In the genomic region with DNA sequence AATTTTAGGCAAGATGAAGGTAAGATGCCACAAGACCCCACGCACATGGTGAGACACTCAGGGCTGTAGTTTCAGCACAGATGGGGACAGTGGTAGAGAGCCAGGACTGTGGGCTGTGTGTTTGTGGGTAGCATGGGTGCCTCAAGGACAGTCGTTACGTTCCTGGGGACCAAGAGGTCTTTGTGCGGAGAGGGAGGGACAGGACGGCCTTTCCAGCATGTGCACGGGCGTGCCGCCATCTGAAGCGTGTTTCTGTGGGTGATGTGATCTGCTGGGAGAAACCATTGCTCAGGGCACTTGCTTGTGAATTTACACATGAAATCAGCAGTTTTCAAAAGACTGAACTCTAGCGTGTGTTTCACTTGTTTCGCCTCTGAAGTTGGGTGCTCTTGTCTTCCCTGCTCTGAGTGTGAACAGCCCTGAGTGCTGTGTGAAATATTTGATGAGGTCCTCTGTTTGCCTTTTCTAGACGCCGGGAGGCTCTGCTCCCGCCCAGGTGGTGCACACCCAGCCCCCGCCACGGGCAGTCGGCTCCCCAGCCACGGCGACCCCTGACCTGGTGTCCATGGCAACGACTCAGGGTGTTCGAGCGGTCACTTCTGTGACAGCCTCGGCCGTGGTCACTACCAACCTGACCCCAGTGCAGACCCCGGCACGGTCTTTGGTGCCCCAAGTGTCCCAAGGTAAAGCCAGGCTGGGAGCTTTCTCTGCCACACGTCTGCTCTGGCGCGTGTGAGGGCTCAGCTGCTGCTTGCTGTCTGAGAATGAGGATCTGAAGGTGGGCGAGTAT, we compare ENCODE assay signal across 13 cellular contexts.
"Had no signal": no experiment of that assay in that cellular context is flagged by ENCODE, and none has a peak within 500 bp of the region (broad histone marks: within the 10 kb centered on the region; RNA-seq: fewer than 3 reads in every experiment).

No MANE protein-coding gene starts in this region.

- H3K27ac ChIP-seq: hepatocyte, left lung, testis had no signal

- ATAC-seq: left lung; right cardiac atrium; stimulated activated naive CD8-positive, alpha-beta T cell treated with anti-CD3 and anti-CD28 coated beads, Interleukin-15, amount 100 ng/mL, for 72 hours had no signal

- H2AFZ ChIP-seq: hepatocyte had no signal

- H3K4me3 Mint-ChIP-seq: activated CD4-positive, alpha-beta T cell treated with anti-CD3 and anti-CD28 coated beads, Interleukin-2, amount 10 ng/mL, durations not matched to agents 7 days and 5 days; naive B cell; stimulated activated naive CD8-positive, alpha-beta T cell treated with anti-CD3 and anti-CD28 coated beads, Interleukin-15, amount 100 ng/mL, for 72 hours had no signal

- H3K4me2 ChIP-seq: hepatocyte, smooth muscle cell had no signal

- H3K9me3 ChIP-seq: left lung, testis had no signal

- H3K4me3 ChIP-seq: hepatocyte, left lung, smooth muscle cell, testis had no signal

- DNase-seq: activated CD4-positive, alpha-beta T cell treated with anti-CD3 and anti-CD28 coated beads, Interleukin-2, amount 10 ng/mL, durations not matched to agents 7 days and 5 days; activated naive CD4-positive, alpha-beta T cell treated with anti-CD3 and anti-CD28 coated beads, Interleukin-2, amount 50 U/mL, for 16 hours; activated T-cell treated with anti-CD3 and anti-CD28 coated beads for 4 hours; left lung; mammary epithelial cell; naive B cell; nucleus accumbens; right cardiac atrium; stimulated activated naive CD8-positive, alpha-beta T cell treated with anti-CD3 and anti-CD28 coated beads, Interleukin-15, amount 100 ng/mL, for 72 hours; testis had no signal

- H3K4me1 ChIP-seq: testis had no signal

- H3K79me2 ChIP-seq: hepatocyte had no signal

- H3K27ac Mint-ChIP-seq: stimulated activated naive CD8-positive, alpha-beta T cell treated with anti-CD3 and anti-CD28 coated beads, Interleukin-15, amount 100 ng/mL, for 72 hours had no signal

- H3K27me3 Mint-ChIP-seq: activated CD4-positive, alpha-beta T cell treated with anti-CD3 and anti-CD28 coated beads, Interleukin-2, amount 10 ng/mL, durations not matched to agents 7 days and 5 days; naive B cell; stimulated activated naive CD8-positive, alpha-beta T cell treated with anti-CD3 and anti-CD28 coated beads, Interleukin-15, amount 100 ng/mL, for 72 hours had no signal

- H3K27me3 ChIP-seq: hepatocyte, left lung, testis had no signal

- H3K9me3 Mint-ChIP-seq: activated CD4-positive, alpha-beta T cell treated with anti-CD3 and anti-CD28 coated beads, Interleukin-2, amount 10 ng/mL, durations not matched to agents 7 days and 5 days; activated T-helper 2 cell treated with anti-CD3 and anti-CD28 coated beads, Interferon-gamma antibody, Interleukin-2, Interleukin-4, amounts not matched to agents 10 μg/mL and 5 μg/mL and 100 μg/mL, durations not matched to agents 14 hours and 24 hours and 36 hours; naive B cell; stimulated activated naive CD8-positive, alpha-beta T cell treated with anti-CD3 and anti-CD28 coated beads, Interleukin-15, amount 100 ng/mL, for 72 hours had no signal
